In genomic region chr15:38217181-38217580, GRCh38 we compare ENCODE assay signal across 10 cellular contexts. TPM values are rescaled to one million over a fixed set of nuclear protein-coding genes. Genes with fewer than 3 reads are reported as not detected.
A peak's percentile ranks its signal among the peaks of the same experiment; 100 is the strongest.
DNase-seq lines count a peak whose midpoint lies in the region; ATAC-seq, FAIRE-seq and TF ChIP-seq lines count a peak whose summit lies in the region.
"Had no signal": no experiment of that assay in that cellular context is flagged by ENCODE, and none has a peak within 500 bp of the region (broad histone marks: within the 10 kb centered on the region; RNA-seq: fewer than 3 reads in every experiment).

No MANE protein-coding gene starts in this region.

- TF ChIP-seq RAD21 in GM12878 (IDR thresholded peaks at IDR 0.05; ENCODE audit: insufficient read depth, low read depth, low read length), result no peak

- no peak overlapping the region for H3K4me2 ChIP-seq in GM12878 (ENCODE audit: control insufficient read depth, insufficient read depth)

- intact Hi-C loops in GM12878 (cut with micrococcal nuclease; ENCODE audit: unreplicated experiment), result no loop called here
- intact Hi-C loops in lower lobe of right lung (cut with DNase I), result no loop called here
- intact Hi-C loops in dorsolateral prefrontal cortex (cut with DNase I), result no loop called here

- no peak overlapping the region for H3K4me3 ChIP-seq in GM12878
- H3K4me3 ChIP-seq in lower lobe of right lung, result no peak overlapping the region
- H3K4me3 ChIP-seq in dorsolateral prefrontal cortex, result no peak overlapping the region

- TF ChIP-seq CTCF in GM12878 (IDR thresholded peaks at IDR 0.05 in 2 of 3, conservative IDR thresholded peaks at IDR 0.05 in 1 of 3; ENCODE audit: control insufficient read depth in 2 of 3, extremely low read depth in 1 of 3, insufficient read depth in 1 of 3, low read depth in 3 of 3, low read length in 3 of 3), result no peak
- no peak for TF ChIP-seq CTCF in lower lobe of right lung (IDR thresholded peaks at IDR 0.05)
- TF ChIP-seq CTCF in dorsolateral prefrontal cortex (IDR thresholded peaks at IDR 0.05 in 54 of 56, conservative IDR thresholded peaks at IDR 0.05 in 2 of 56; ENCODE audit: low read depth in 1 of 56, partially characterized antibody in 56 of 56), result no peak

- POLR2A ChIA-PET in GM12878 (lab: Charles Lee), result no interaction called here

- WGBS in GM12878 (ENCODE audit: insufficient coverage, insufficient replicate concordance, low lambda C conversion rate, missing lambda C conversion rate), result 0% methylated on average over 2 of the region's 2 CpGs

- CTCF ChIA-PET in GM12878 (lab: Yijun Ruan, JAX), result interaction anchor here (1.0 kb wide), 1 partner anchor 172 kb away, joined by 3 read pairs; no protein-coding TSS in a partner anchor

- H3K36me3 ChIP-seq in GM12878 (ENCODE audit: control insufficient read depth in 2 of 2, insufficient read depth in 2 of 2, low read length in 1 of 2) (no peaks in the 10 kb centered on the region), lower lobe of right lung (no peaks in the 10 kb centered on the region)

- SMC1A ChIA-PET in GM12878 (lab: Charles Lee; ENCODE audit: uncharacterized antibody, unreplicated experiment), result interaction anchor here (0.8 to 1.8 kb wide), 5 partner anchors 14 to 223 kb away, joined by 3 to 5 read pairs (median 3); no protein-coding TSS in a partner anchor

- H3K9me3 ChIP-seq in GM12878 (replicated peaks; ENCODE audit: control insufficient read depth, insufficient read depth, low read length), result no peaks in the 10 kb centered on the region
- H3K9me3 ChIP-seq in lower lobe of right lung, result no peaks in the 10 kb centered on the region

- in situ Hi-C loops in GM12878 (cut with MboI), result no loop called here

- no peak for FAIRE-seq in GM12878 (lab: Jason Lieb, UNC)

- no peak for ATAC-seq in GM12878
- ATAC-seq in lower lobe of right lung, result peak; percentile 75 to 76
- no peak for ATAC-seq in GM21576 (IDR thresholded peaks at IDR 0.05; ENCODE audit: unreplicated experiment)

- no peak overlapping the region for H3K9ac ChIP-seq in GM12878 (ENCODE audit: control insufficient read depth, insufficient read depth, low read length)

- H3K27ac ChIP-seq in GM12878 (ENCODE audit: control insufficient read depth, insufficient read depth) (no peak overlapping the region), lower lobe of right lung (peak overlapping the region; percentile 1), dorsolateral prefrontal cortex (no peak overlapping the region)

- H3K27me3 ChIP-seq in GM12878 (replicated peaks in 1 of 2; ENCODE audit: control insufficient read depth in 2 of 2, insufficient read depth in 2 of 2, low read length in 1 of 2), result no peaks in the 10 kb centered on the region
- H3K27me3 ChIP-seq in lower lobe of right lung (ENCODE audit: low read depth), result no peaks in the 10 kb centered on the region
- H3K27me3 ChIP-seq in dorsolateral prefrontal cortex, result no peaks in the 10 kb centered on the region

- no TSS peak for BruUV-seq in GM12878 (replicated peaks; lab: Mats Ljungman, UMichigan)

- H4K20me1 ChIP-seq in GM12878 (ENCODE audit: control insufficient read depth, insufficient read depth), result no peaks in the 10 kb centered on the region

- RAD21 ChIA-PET in GM12878 (lab: Charles Lee; ENCODE audit: unreplicated experiment), result no interaction called here

- no peak for TF ChIP-seq POLR2A in GM12878 (IDR thresholded peaks at IDR 0.05; ENCODE audit: low read depth, low read length)

- DNase-seq in DMS79 (lab: John Stamatoyannopoulos, UW), result peak; percentile 8
- peak; percentile 25 for DNase-seq in NAMALWA (ENCODE audit: low spot score)
- no peak for DNase-seq in GM12878 (ENCODE audit: low read depth, low spot score)
- DNase-seq in lower lobe of right lung, result no peak
- no peak for DNase-seq in dorsolateral prefrontal cortex
- no peak for DNase-seq in NOMO-1 (lab: John Stamatoyannopoulos, UW; ENCODE audit: unreplicated experiment in 2 of 2)
- DNase-seq in cerebellum (ENCODE audit: low spot score), result no peak
- DNase-seq: activated gamma-delta T cell treated with Interleukin-2 at 50 U/mL for 16 hours, NCI-H1436 had no signal

- no peaks in the 10 kb centered on the region for H3K79me2 ChIP-seq in GM12878 (ENCODE audit: control insufficient read depth, insufficient read depth, low read length)

- H2AFZ ChIP-seq in GM12878 (ENCODE audit: control insufficient read depth, low read depth, low read length), result no peak overlapping the region

- no peak for TF ChIP-seq EP300 in GM12878 (IDR thresholded peaks at IDR 0.05; ENCODE audit: borderline replicate concordance in 1 of 2, control insufficient read depth in 1 of 2, low read depth in 2 of 2, low read length in 2 of 2)

- no peaks in the 10 kb centered on the region for H3K4me1 ChIP-seq in GM12878 (ENCODE audit: control insufficient read depth, insufficient read depth, low read length)
- H3K4me1 ChIP-seq in lower lobe of right lung, result peaks cover 16% of the 10 kb centered on the region

TF ChIP-seq in GM12878, 131 proteins besides CTCF, POLR2A, EP300 and RAD21 (continues in another document):
- TF ChIP-seq RB1 (IDR thresholded peaks at IDR 0.05; ENCODE audit: borderline replicate concordance) (no peak), TBL1XR1 (IDR thresholded peaks at IDR 0.05; ENCODE audit: low read depth, low read length) (no peak), CHD4 (IDR thresholded peaks at IDR 0.05) (no peak), JUND (IDR thresholded peaks at IDR 0.05; ENCODE audit: low read depth, low read length) (no peak), STAT1 (conservative IDR thresholded peaks at IDR 0.05) (no peak), ZBTB11 (CRISPR knock-in tag; IDR thresholded peaks at IDR 0.05) (no peak), RUNX3 (IDR thresholded peaks at IDR 0.05; ENCODE audit: low read length) (peak; percentile 66)

RNA-seq across cellular contexts. Expression of gene SPRED1, which starts 35.5 kb away (rescaled TPM):
- total RNA-seq in GM12878 (2013; cell fraction: nucleolus; rRNA removed), result 19.0 and 20.9 TPM in 2 replicates
- total RNA-seq in GM12878 (2014; rRNA removed) (0.60 and 0.79 TPM in 2 replicates), GM12878 (2014; rRNA removed; fragmentation: Illumina TruSeq; extraction: Trizol) (0.31 and 0.78 TPM in 2 replicates), GM12878 (2021) (0.40 and 0.95 TPM in 2 replicates), lower lobe of right lung (57.7 TPM), dorsolateral prefrontal cortex (10 to 100 TPM; 32.0 to 67.9 (median 45.7) TPM), cerebellum (55.0 TPM)
- 0.60 TPM for polyA plus RNA-seq in GM12878 (2011; ENCODE audit: low read depth)
- polyA plus RNA-seq in GM12878 (2011; rRNA removed) (2.6 and 5.3 TPM in 2 replicates), GM12878 (2014; fragmentation: Illumina TruSeq; extraction: Trizol) (0.24 and 0.48 TPM in 2 replicates), GM12878 (2014; fragmentation: Nextera tagmentation; extraction: Ambion mirVana) (under 1 TPM; 0.08 to 0.13 TPM), GM12878 (2014; rRNA removed) (0.13 and 0.36 TPM in 2 replicates), GM12878 (2016; fragmentation: Nextera tagmentation; extraction: Ambion mirVana) (under 1 TPM; 0.19 to 0.20 TPM)
- 0.87 and 1.1 TPM in 2 replicates for polyA plus RNA-seq in GM12878 (2011; cell fraction: cytosol; rRNA removed)
- polyA plus RNA-seq in GM12878 (2011; cell fraction: nucleus; rRNA removed), result 3.7 and 3.8 TPM in 2 replicates
- polyA plus RNA-seq in GM12878 (2012), result 0.64 and 1.0 TPM in 2 replicates
- polyA minus RNA-seq in GM12878 (2011; rRNA and poly(A)+ RNA removed), result 4.3 and 4.8 TPM in 2 replicates
- 1.1 and 4.1 TPM in 2 replicates for polyA minus RNA-seq in GM12878 (2011; cell fraction: cytosol; rRNA and poly(A)+ RNA removed)
- 6.5 and 14.2 TPM in 2 replicates for polyA minus RNA-seq in GM12878 (2011; cell fraction: nucleus; rRNA and poly(A)+ RNA removed)

Comparison
In these comparisons a context has a peak if more than half of its experiments do, and no peak if none do; other contexts are left out.
1. DNase-seq: peak in DMS79 (single experiment) and NAMALWA (single experiment); none in GM12878 (single experiment), lower lobe of right lung (single experiment), dorsolateral prefrontal cortex (0 of 10), NOMO-1 (0 of 2) and cerebellum (single experiment).
2. ATAC-seq: peak in lower lobe of right lung (2 of 2); none in GM12878 (single experiment) and GM21576 (single experiment).